ENCODE assay signal across 28 cellular contexts in the genomic region with DNA sequence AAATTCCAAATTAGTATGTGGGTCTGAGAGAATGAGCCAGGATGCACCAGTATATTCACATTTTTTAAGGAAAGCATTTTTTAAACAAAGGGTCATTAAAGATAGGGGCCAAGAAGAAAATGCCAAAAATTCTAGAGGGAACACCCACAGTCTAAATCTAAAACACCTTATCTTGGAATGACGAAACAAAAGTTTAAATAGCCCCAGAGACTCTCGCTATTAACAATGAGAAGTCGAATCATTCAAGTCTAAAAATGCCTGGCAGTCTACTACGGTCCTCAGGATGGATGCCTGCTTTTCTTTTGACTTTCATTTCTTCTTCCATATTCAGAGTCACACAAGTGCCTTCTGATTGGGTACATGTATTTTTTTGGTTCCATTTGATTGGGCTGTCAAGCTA.
DNase-seq lines count a peak whose midpoint lies in the region; ATAC-seq and TF ChIP-seq lines count a peak whose summit lies in the region.
"Had no signal": no experiment of that assay in that cellular context is flagged by ENCODE, and none has a peak within 500 bp of the region (broad histone marks: within the 10 kb centered on the region; RNA-seq: fewer than 3 reads in every experiment).

No MANE protein-coding gene starts in this region.

- DNase-seq in MV-4-11 (lab: John Stamatoyannopoulos, UW) (peak; percentile 13), osteocyte (ENCODE audit: extremely low spot score, unreplicated experiment) (no peak), DMS53 treated with DMSO at 0.1 percent for 48 hours (lab: John Stamatoyannopoulos, UW; ENCODE audit: unreplicated experiment) (no peak)
- no peak for DNase-seq in stimulated activated CD4-positive, alpha-beta T cell treated with anti-CD3 and anti-CD28 coated beads, Interleukin-15, amount 100 ng/mL, for 24 hours
- no peak for DNase-seq in activated CD4-positive, alpha-beta T cell treated with anti-CD3 and anti-CD28 coated beads, Interleukin-2, amount 10 ng/mL, durations not matched to agents 7 days and 5 days
- DNase-seq: activated CD4-positive, alpha-beta T cell treated with anti-CD3 and anti-CD28 coated beads, Interleukin-2, amount 50 U/mL, for 1 hour; activated naive CD4-positive, alpha-beta T cell; activated T-cell treated with anti-CD3 and anti-CD28 coated beads, Interleukin-2, amount 50 U/mL, for 48 hours; cerebellar nuclear complex; DMS79; dorsolateral prefrontal cortex; GF-D8; mesendoderm; MG63; NCI-H2029 treated with DMSO at 0.1 percent for 48 hours; NCI-H226; SIG-M5; sigmoid colon; T1000; tibial artery had no signal

- H3K4me1 Mint-ChIP-seq in osteocyte (ENCODE audit: unreplicated experiment), result peaks cover 75% of the 10 kb centered on the region
- H3K4me1 Mint-ChIP-seq in activated CD4-positive, alpha-beta T cell treated with anti-CD3 and anti-CD28 coated beads, Interleukin-2, amount 10 ng/mL, durations not matched to agents 7 days and 5 days, result no peaks in the 10 kb centered on the region

- H3K4me3 Mint-ChIP-seq in osteocyte (ENCODE audit: unreplicated experiment), result no peak overlapping the region
- H3K4me3 Mint-ChIP-seq in activated CD4-positive, alpha-beta T cell treated with anti-CD3 and anti-CD28 coated beads, Interleukin-2, amount 10 ng/mL, durations not matched to agents 7 days and 5 days, result no peak overlapping the region
- H3K4me3 Mint-ChIP-seq: brain; stimulated activated naive CD8-positive, alpha-beta T cell treated with anti-CD3 and anti-CD28 coated beads, Interleukin-15, Interleukin-2, amounts not matched to agents 100 ng/mL and 50 ng/mL, for 24 hours; WTC11 had no signal

- ATAC-seq in GM18519 (IDR thresholded peaks at IDR 0.05; ENCODE audit: low FRiP score, unreplicated experiment), result peak; percentile 36
- peak; percentile 14 for ATAC-seq in HG02798 (IDR thresholded peaks at IDR 0.05; ENCODE audit: poor library complexity, unreplicated experiment)
- ATAC-seq in GM21367 (IDR thresholded peaks at IDR 0.05; ENCODE audit: unreplicated experiment), result no peak
- ATAC-seq: A549, left lobe of liver, WTC11 had no signal

- CTCF ChIA-PET in activated CD4-positive, alpha-beta T cell treated with anti-CD3 and anti-CD28 coated beads, Interleukin-2, amount 10 ng/mL, durations not matched to agents 7 days and 5 days (lab: Charles Lee), result no interaction called here

- TF ChIP-seq CTCF in osteocyte (IDR thresholded peaks at IDR 0.05), result no peak

- H3K9me3 Mint-ChIP-seq in osteocyte (ENCODE audit: unreplicated experiment), result no peaks in the 10 kb centered on the region
- H3K9me3 Mint-ChIP-seq in activated CD4-positive, alpha-beta T cell treated with anti-CD3 and anti-CD28 coated beads, Interleukin-2, amount 10 ng/mL, durations not matched to agents 7 days and 5 days, result no peaks in the 10 kb centered on the region
- H3K9me3 Mint-ChIP-seq: stimulated activated naive CD8-positive, alpha-beta T cell treated with anti-CD3 and anti-CD28 coated beads, Interleukin-15, Interleukin-2, amounts not matched to agents 100 ng/mL and 50 ng/mL, for 24 hours; WTC11 had no signal

- peak overlapping the region; percentile 90 for H3K27ac Mint-ChIP-seq in osteocyte (ENCODE audit: unreplicated experiment)
- H3K27ac Mint-ChIP-seq in activated CD4-positive, alpha-beta T cell treated with anti-CD3 and anti-CD28 coated beads, Interleukin-2, amount 10 ng/mL, durations not matched to agents 7 days and 5 days, result no peak overlapping the region
- H3K27ac Mint-ChIP-seq: brain; stimulated activated naive CD8-positive, alpha-beta T cell treated with anti-CD3 and anti-CD28 coated beads, Interleukin-15, Interleukin-2, amounts not matched to agents 100 ng/mL and 50 ng/mL, for 24 hours; WTC11 had no signal

- POLR2A ChIA-PET in activated CD4-positive, alpha-beta T cell treated with anti-CD3 and anti-CD28 coated beads, Interleukin-2, amount 10 ng/mL, durations not matched to agents 7 days and 5 days (lab: Charles Lee), result no interaction called here

- no peaks in the 10 kb centered on the region for H3K27me3 Mint-ChIP-seq in osteocyte (ENCODE audit: unreplicated experiment)
- no peaks in the 10 kb centered on the region for H3K27me3 Mint-ChIP-seq in activated CD4-positive, alpha-beta T cell treated with anti-CD3 and anti-CD28 coated beads, Interleukin-2, amount 10 ng/mL, durations not matched to agents 7 days and 5 days
- H3K27me3 Mint-ChIP-seq: stimulated activated naive CD8-positive, alpha-beta T cell treated with anti-CD3 and anti-CD28 coated beads, Interleukin-15, Interleukin-2, amounts not matched to agents 100 ng/mL and 50 ng/mL, for 24 hours had no signal

- H3K36me3 Mint-ChIP-seq in osteocyte (ENCODE audit: unreplicated experiment), result peaks cover 11% of the 10 kb centered on the region
- no peaks in the 10 kb centered on the region for H3K36me3 Mint-ChIP-seq in activated CD4-positive, alpha-beta T cell treated with anti-CD3 and anti-CD28 coated beads, Interleukin-2, amount 10 ng/mL, durations not matched to agents 7 days and 5 days (ENCODE audit: low read depth)
- H3K36me3 Mint-ChIP-seq: WTC11 had no signal
